In genomic region chr17:44315760-44316731, GRCh38 we compare ENCODE assay signal across 10 cellular contexts. TPM values are rescaled to one million over a fixed set of nuclear protein-coding genes. Genes with fewer than 3 reads are reported as not detected.
DNase-seq lines count a peak whose midpoint lies in the region; ATAC-seq and TF ChIP-seq lines count a peak whose summit lies in the region.
"Had no signal": no experiment of that assay in that cellular context is flagged by ENCODE, and none has a peak within 500 bp of the region (broad histone marks: within the 10 kb centered on the region; RNA-seq: fewer than 3 reads in every experiment).

No MANE protein-coding gene starts in this region.

- H3K36me3 ChIP-seq in ES-I3 (ENCODE audit: insufficient read depth, low read length), result peaks cover 5% of the 10 kb centered on the region; the same call in 1 of the 2 replicates
- H3K36me3 ChIP-seq in neuronal stem cell (replicated peaks in 1 of 2; ENCODE audit: control insufficient read depth in 2 of 2, insufficient read depth in 2 of 2, low read length in 2 of 2), result peaks cover 7 to 19% of the 10 kb centered on the region in 2 donors

- ATAC-seq in effector memory CD8-positive, alpha-beta T cell (replicated peaks), result peak; percentile 9
- ATAC-seq in HG02763 (IDR thresholded peaks at IDR 0.05; ENCODE audit: unreplicated experiment) (no peak), esophagus mucosa (no peak)
- ATAC-seq: sciatic nerve had no signal

- H3K4ac ChIP-seq in neuronal stem cell (ENCODE audit: low read length), result no peak overlapping the region

- WGBS in neuronal stem cell (ENCODE audit: extremely low coverage in 2 of 2, insufficient read length in 2 of 2, insufficient replicate concordance in 1 of 2), 2 donors, result no CpG with 5 or more reads among the region's 38 CpGs

- H3K23ac ChIP-seq in neuronal stem cell (ENCODE audit: low read depth, low read length, poor library complexity), result peak overlapping the region; percentile 22

- peak overlapping the region; percentile 14 for H3K14ac ChIP-seq in neuronal stem cell (ENCODE audit: low read length)

- no peak overlapping the region for H4K91ac ChIP-seq in neuronal stem cell (ENCODE audit: low read depth, low read length, poor library complexity)

- H3K18ac ChIP-seq in neuronal stem cell (ENCODE audit: low read length), result peak overlapping the region; percentile 85

- H3K4me3 ChIP-seq in LNCaP clone FGC (ENCODE audit: low read depth, low read length) (peak overlapping the region; percentile 48), neuronal stem cell (ENCODE audit: low read length in 2 of 2) (peak overlapping the region in 1 of 2 donors; percentile 59)

- peak overlapping the region; percentile 19 for H2BK5ac ChIP-seq in neuronal stem cell (ENCODE audit: low read length)

- peak overlapping the region; percentile 52 for H2AFZ ChIP-seq in neuronal stem cell (ENCODE audit: low read length)

- H3K9me3 ChIP-seq in ES-I3 (ENCODE audit: control insufficient read depth, insufficient read depth, low read length) (no peaks in the 10 kb centered on the region), neuronal stem cell (replicated peaks in 1 of 2; ENCODE audit: control insufficient read depth in 2 of 2, insufficient read depth in 1 of 2, low read depth in 1 of 2, low read length in 2 of 2) (peaks cover 0 to 4% of the 10 kb centered on the region in 2 donors)

- peaks cover 6 to 60% (median 29%) of the 10 kb centered on the region in 3 experiments for H3K27me3 ChIP-seq in neuronal stem cell (ENCODE audit: control insufficient read depth in 3 of 3, insufficient read depth in 3 of 3, low read depth in 1 of 3, low read length in 3 of 3)

- no peak overlapping the region for H3K27ac Mint-ChIP-seq in effector memory CD8-positive, alpha-beta T cell

- H3K27me3 Mint-ChIP-seq in effector memory CD8-positive, alpha-beta T cell, result peaks cover 41 to 68% of the 10 kb centered on the region in 2 donors

- no peak for TF ChIP-seq CTCF in LNCaP clone FGC (IDR thresholded peaks at IDR 0.05; ENCODE audit: control insufficient read depth, extremely low read depth, insufficient read depth)

- peak overlapping the region; percentile 69 to 76 for H3K4me3 Mint-ChIP-seq in effector memory CD8-positive, alpha-beta T cell

- H2BK120ac ChIP-seq in neuronal stem cell (ENCODE audit: low read depth, low read length), result no peak overlapping the region

- H3K9ac ChIP-seq in ES-I3 (ENCODE audit: low read depth, low read length) (peak overlapping the region; percentile 62; the same call in 1 of the 2 replicates), neuronal stem cell (ENCODE audit: low read depth, low read length, poor library complexity) (peak overlapping the region; percentile 67)

- H3K36me3 Mint-ChIP-seq in effector memory CD8-positive, alpha-beta T cell (ENCODE audit: insufficient read depth), result peaks cover 19% of the 10 kb centered on the region

- H3K4me1 ChIP-seq in ES-I3 (ENCODE audit: insufficient read depth, low read length) (peaks cover 15% of the 10 kb centered on the region), neuronal stem cell (ENCODE audit: control insufficient read depth in 2 of 2, insufficient read depth in 1 of 2, low read depth in 1 of 2, low read length in 2 of 2) (peaks cover 4 to 16% of the 10 kb centered on the region in 2 donors)

- H3K4me1 Mint-ChIP-seq in effector memory CD8-positive, alpha-beta T cell (ENCODE audit: low read depth in 2 of 2), result peaks cover 10 to 15% of the 10 kb centered on the region in 2 donors

- peak overlapping the region; percentile 3 for H4K8ac ChIP-seq in neuronal stem cell (ENCODE audit: low read depth, low read length)

- no peaks in the 10 kb centered on the region for H3K79me1 ChIP-seq in neuronal stem cell (ENCODE audit: low read depth, low read length)

- H2BK12ac ChIP-seq in neuronal stem cell (ENCODE audit: low read length), result peak overlapping the region; percentile 1

- peak overlapping the region; percentile 81 for H3K4me2 ChIP-seq in neuronal stem cell (ENCODE audit: insufficient read depth, low read length, poor library complexity, severe bottlenecking)

- DNase-seq in LNCaP clone FGC (ENCODE audit: low read depth) (no peak), neuronal stem cell (ENCODE audit: low spot score) (no peak), RKO (ENCODE audit: low spot score) (no peak)
- DNase-seq in effector memory CD8-positive, alpha-beta T cell, result no peak
- DNase-seq: hippocampal formation had no signal

- peak overlapping the region; percentile 70 for H2BK15ac ChIP-seq in neuronal stem cell (ENCODE audit: low read length)

- no peaks in the 10 kb centered on the region for H3K9me3 Mint-ChIP-seq in effector memory CD8-positive, alpha-beta T cell

- peak overlapping the region; percentile 53 for H2AK5ac ChIP-seq in neuronal stem cell (ENCODE audit: low read depth, low read length)

- H3K27ac ChIP-seq in neuronal stem cell (replicated peaks; ENCODE audit: low read length), result peak overlapping the region; percentile 15
- H3K27ac ChIP-seq: HL-60 had no signal

RNA-seq across cellular contexts. Expression of gene RUNDC3A, which starts 7.6 kb away (rescaled TPM):
- 0.25 TPM for polyA plus RNA-seq in neuronal stem cell (2013, experiment 1 of 2)
- polyA plus RNA-seq in neuronal stem cell (2013, experiment 2 of 2), result 0.19 TPM
- total RNA-seq in esophagus mucosa, result 6.0 TPM

RNA-seq across cellular contexts. Expression of gene SLC25A39, which starts 8.6 kb away (rescaled TPM):
- 84.8 TPM for polyA plus RNA-seq in neuronal stem cell (2013, experiment 1 of 2)
- 84.0 TPM for polyA plus RNA-seq in neuronal stem cell (2013, experiment 2 of 2)
- 126 TPM for total RNA-seq in esophagus mucosa

RNA-seq across cellular contexts. Expression of gene GRN, which starts 29.1 kb away (rescaled TPM):
- 54.1 TPM for polyA plus RNA-seq in neuronal stem cell (2013, experiment 1 of 2)
- polyA plus RNA-seq in neuronal stem cell (2013, experiment 2 of 2), result 53.7 TPM
- 767 TPM for total RNA-seq in esophagus mucosa

RNA-seq across cellular contexts. Expression of gene FAM171A2, which starts 47.6 kb away (rescaled TPM):
- 34.5 TPM for polyA plus RNA-seq in neuronal stem cell (2013, experiment 1 of 2)
- 33.1 TPM for polyA plus RNA-seq in neuronal stem cell (2013, experiment 2 of 2)
- total RNA-seq in esophagus mucosa, result 1.1 TPM

RNA-seq across cellular contexts. Expression of gene SLC4A1, which starts 48.1 kb away (rescaled TPM):
- polyA plus RNA-seq in neuronal stem cell (2013, experiment 1 of 2), result 0.03 TPM
- not detected for polyA plus RNA-seq in neuronal stem cell (2013, experiment 2 of 2)
- total RNA-seq in esophagus mucosa, result not detected
